ENCODE assay signal across 10 cellular contexts in the genomic region with DNA sequence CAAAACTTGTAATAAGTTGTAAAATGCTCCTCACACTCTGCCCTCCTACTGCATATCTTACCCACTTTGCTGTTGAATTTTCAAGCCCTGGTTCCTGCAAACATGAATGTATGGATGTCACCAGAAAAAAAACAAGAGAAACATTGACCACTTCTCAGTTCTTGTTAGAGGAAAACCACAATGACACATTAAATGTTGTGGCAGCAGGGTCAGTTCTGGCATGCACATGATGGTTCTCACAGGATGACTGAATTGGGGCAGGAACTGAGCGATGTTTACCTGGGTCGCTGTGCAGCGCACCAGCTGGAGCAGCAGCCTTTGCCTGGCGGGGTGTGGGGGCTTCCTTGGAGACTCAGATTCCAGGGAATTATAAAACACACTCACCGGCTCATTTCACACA. TPM values are rescaled to one million over a fixed set of nuclear protein-coding genes. Genes with fewer than 3 reads are reported as not detected.
DNase-seq lines count a peak whose midpoint lies in the region; ATAC-seq, FAIRE-seq and TF ChIP-seq lines count a peak whose summit lies in the region.
"Had no signal": no experiment of that assay in that cellular context is flagged by ENCODE, and none has a peak within 500 bp of the region (broad histone marks: within the 10 kb centered on the region; RNA-seq: fewer than 3 reads in every experiment).

No MANE protein-coding gene starts in this region.

- CTCF ChIA-PET in PC-3 (lab: Charles Lee) = no interaction called here

- H3K27me3 ChIP-seq in PC-3 (ENCODE audit: low read length) = no peaks in the 10 kb centered on the region
- peaks cover 54% of the 10 kb centered on the region for H3K27me3 ChIP-seq in smooth muscle cell (ENCODE audit: low read depth)
- no peaks in the 10 kb centered on the region for H3K27me3 ChIP-seq in testis

- H3K27ac ChIP-seq in PC-3 (ENCODE audit: low read length) = no peak overlapping the region
- H3K27ac ChIP-seq in smooth muscle cell (ENCODE audit: low read depth) = no peak overlapping the region
- no peak overlapping the region for H3K27ac ChIP-seq in testis

- H3K9me2 ChIP-seq in PC-3 (replicated peaks; ENCODE audit: low read length) = no peaks in the 10 kb centered on the region

- POLR2A ChIA-PET in PC-3 (lab: Charles Lee; ENCODE audit: unreplicated experiment) = interaction anchor here (0.7 kb wide), 1 partner anchor 125 kb away, joined by 3 read pairs; no protein-coding TSS in a partner anchor

- H3K9me3 ChIP-seq in PC-3 (ENCODE audit: low read length) (no peaks in the 10 kb centered on the region), smooth muscle cell (replicated peaks; ENCODE audit: low read depth) (no peaks in the 10 kb centered on the region), testis (no peaks in the 10 kb centered on the region)

- H3K27ac Mint-ChIP-seq in HFFc6 (no peak overlapping the region), immature natural killer cell (peak overlapping the region; percentile 35 to 84 (median 59))

- peak; percentile 91 for FAIRE-seq in GM12891 (lab: Jason Lieb, UNC)

- H4K20me1 ChIP-seq in PC-3 (ENCODE audit: low read length) = no peaks in the 10 kb centered on the region
- H4K20me1 ChIP-seq in smooth muscle cell (ENCODE audit: low read depth) = no peaks in the 10 kb centered on the region

- H3K4me3 ChIP-seq in PC-3 (ENCODE audit: low read length) (no peak overlapping the region), smooth muscle cell (no peak overlapping the region), testis (no peak overlapping the region)

- TF ChIP-seq CTCF in HFFc6 (IDR thresholded peaks at IDR 0.05) = no peak
- TF ChIP-seq CTCF in PC-3 (conservative IDR thresholded peaks at IDR 0.05; ENCODE audit: low read depth, low read length) = no peak
- TF ChIP-seq CTCF in smooth muscle cell (IDR thresholded peaks at IDR 0.05; ENCODE audit: borderline replicate concordance, insufficient read depth, poor library complexity, severe bottlenecking) = no peak
- TF ChIP-seq CTCF in testis (IDR thresholded peaks at IDR 0.05) = no peak

- H2AFZ ChIP-seq in PC-3 (ENCODE audit: low read length) (no peak overlapping the region), smooth muscle cell (ENCODE audit: low read depth) (no peak overlapping the region)

- BruUV-seq in PC-3 (replicated peaks; lab: Mats Ljungman, UMichigan) = no TSS peak

- H3F3A ChIP-seq in PC-3 (ENCODE audit: low read length, unreplicated experiment) = no peaks in the 10 kb centered on the region
- H3F3A ChIP-seq in smooth muscle cell (ENCODE audit: low read depth) = no peaks in the 10 kb centered on the region

- DNase-seq in GM12891 (ENCODE audit: insufficient read length, low spot score) (no peak), HFFc6 (peak; percentile 41), PC-3 (peak; percentile 85), immature natural killer cell (peak; percentile 50 to 67 (median 51)), smooth muscle cell (lab: John Stamatoyannopoulos, UW; ENCODE audit: unreplicated experiment) (no peak), NCI-H187 (lab: John Stamatoyannopoulos, UW) (no peak), left colon (no peak), testis (no peak)
- DNase-seq: DMS 273 treated with DMSO at 0.1 percent for 48 hours, NCI-H1694 had no signal

- H3K9ac ChIP-seq in PC-3 (ENCODE audit: low read length) = no peak overlapping the region
- H3K9ac ChIP-seq in smooth muscle cell (ENCODE audit: low read depth) = no peak overlapping the region

- WGBS in smooth muscle cell (ENCODE audit: low lambda C conversion rate) = 72% methylated on average over 5 of the region's 5 CpGs
- WGBS in testis, 2 donors = 93 to 94% methylated on average over 3 to 5 of the region's 5 CpGs

- H3K36me3 ChIP-seq in PC-3 (ENCODE audit: low read depth, low read length) (no peaks in the 10 kb centered on the region), smooth muscle cell (ENCODE audit: low read depth) (no peaks in the 10 kb centered on the region), testis (ENCODE audit: low read depth, missing control alignments) (no peaks in the 10 kb centered on the region)

- H3K27me3 Mint-ChIP-seq in HFFc6 (ENCODE audit: insufficient read depth) (peaks cover 36% of the 10 kb centered on the region), immature natural killer cell (ENCODE audit: low read depth in 3 of 3) (peaks cover 6% of the 10 kb centered on the region in 3 donors)

- ATAC-seq in PC-3 = peak; percentile 87
- no peak for ATAC-seq in left colon

- intact Hi-C loops in PC-3 (cut with micrococcal nuclease) = no loop called here
- intact Hi-C loops in left colon (cut with DNase I, micrococcal nuclease) = no loop called here
- intact Hi-C loops in testis (cut with DNase I; ENCODE audit: low total_unique reads) = no loop called here

- H3K4me2 ChIP-seq in PC-3 (ENCODE audit: low read length) (peak overlapping the region; percentile 28), smooth muscle cell (no peak overlapping the region)

- TF ChIP-seq POLR2A in GM12891 (IDR thresholded peaks at IDR 0.05; ENCODE audit: low read depth, low read length) = no peak
- TF ChIP-seq POLR2A in testis (IDR thresholded peaks at IDR 0.05) = no peak

- H3K4me3 Mint-ChIP-seq in HFFc6 (no peak overlapping the region), immature natural killer cell (peak overlapping the region in 4 of 5 donors; percentile 15 to 55 (median 30))

- no peaks in the 10 kb centered on the region for H3K36me3 Mint-ChIP-seq in HFFc6 (ENCODE audit: low read depth)
- no peaks in the 10 kb centered on the region for H3K36me3 Mint-ChIP-seq in immature natural killer cell

- H3K4me1 ChIP-seq in PC-3 (ENCODE audit: insufficient read depth, low read length) = peaks cover 11% of the 10 kb centered on the region
- no peaks in the 10 kb centered on the region for H3K4me1 ChIP-seq in smooth muscle cell (ENCODE audit: low read depth)
- peaks cover 13% of the 10 kb centered on the region for H3K4me1 ChIP-seq in testis

- H3K9me3 Mint-ChIP-seq in HFFc6 = no peaks in the 10 kb centered on the region
- no peaks in the 10 kb centered on the region for H3K9me3 Mint-ChIP-seq in immature natural killer cell

- no peaks in the 10 kb centered on the region for H3K79me2 ChIP-seq in PC-3 (ENCODE audit: low read length)
- no peaks in the 10 kb centered on the region for H3K79me2 ChIP-seq in smooth muscle cell (ENCODE audit: low read depth)

- H3K4me1 Mint-ChIP-seq in HFFc6 (ENCODE audit: low read depth) = peaks cover 7% of the 10 kb centered on the region
- peaks cover 10% of the 10 kb centered on the region in 2 donors for H3K4me1 Mint-ChIP-seq in immature natural killer cell

TF ChIP-seq in GM12891, 5 proteins besides CTCF, POLR2A, EP300 and RAD21:
- TF ChIP-seq POLR2AphosphoS5 (IDR thresholded peaks at IDR 0.05; ENCODE audit: low read depth, low read length) (no peak), SPI1 (IDR thresholded peaks at IDR 0.05; ENCODE audit: low read depth, low read length) (peak; percentile 87)

RNA-seq across cellular contexts. Expression of gene PRKCE, which starts 14.0 kb away (rescaled TPM):
- polyA plus RNA-seq in GM12891 (2012; ENCODE audit: low read depth, missing spikeins) = 9.4 TPM
- total RNA-seq in HFFc6 (2021; fragmentation: NEBNext Ultra II Directional; extraction: Animal tissue kit (Norgen Biotek cat#: 25700)) = 10 to 100 TPM; 10.8 to 13.7 (median 12.0) TPM
- total RNA-seq in PC-3 (2014; rRNA removed) = 4.4 and 7.0 TPM in 2 replicates
- 1 to 10 TPM; 1.0 to 3.0 (median 2.5) TPM for polyA plus RNA-seq in immature natural killer cell
- total RNA-seq in smooth muscle cell = 16.2 and 20.6 TPM in 2 replicates
- polyA plus RNA-seq in smooth muscle cell = 25.4 and 29.1 TPM in 2 replicates
- total RNA-seq in left colon = 10 to 100 TPM; 22.2 to 29.2 TPM
- total RNA-seq in testis = 10 to 100 TPM; 33.1 to 35.8 TPM
- 27.4 TPM for polyA plus RNA-seq in testis (ENCODE audit: insufficient read depth, low read depth, low replicate concordance)

RNA-seq across cellular contexts. Expression of gene SRBD1, which starts 26.4 kb away (rescaled TPM):
- polyA plus RNA-seq in GM12891 (2012; ENCODE audit: low read depth, missing spikeins) = 10.8 TPM
- 10 to 100 TPM in 5 of 6 experiments, 1 to 10 TPM in 1; 9.5 to 13.6 (median 12.4) TPM for total RNA-seq in HFFc6 (2021; fragmentation: NEBNext Ultra II Directional; extraction: Animal tissue kit (Norgen Biotek cat#: 25700))
- total RNA-seq in PC-3 (2014; rRNA removed) = 19.8 and 20.8 TPM in 2 replicates
- 10 to 100 TPM in 2 of 3 donors, 1 to 10 TPM in 1; 5.9 to 13.4 (median 10.2) TPM for polyA plus RNA-seq in immature natural killer cell
- 22.5 and 23.1 TPM in 2 replicates for total RNA-seq in smooth muscle cell
- polyA plus RNA-seq in smooth muscle cell = 9.4 and 11.1 TPM in 2 replicates
- total RNA-seq in left colon = 10 to 100 TPM; 14.6 to 16.2 TPM
- total RNA-seq in testis = 10 to 100 TPM; 27.8 to 29.7 TPM
- 9.0 TPM for polyA plus RNA-seq in testis (ENCODE audit: insufficient read depth, low read depth, low replicate concordance)

Comparison
In these comparisons a context has a peak if more than half of its experiments do, and no peak if none do; other contexts are left out.
1. DNase-seq: peak in HFFc6 (single experiment), PC-3 (single experiment) and immature natural killer cell (3 of 3); none in GM12891 (single experiment), smooth muscle cell (single experiment), NCI-H187 (0 of 2), left colon (0 of 2) and testis (single experiment).